9 cellular contexts compared by ENCODE assay signal in genomic region chr4:86302242-86302641, GRCh38. TPM values are rescaled to one million over a fixed set of nuclear protein-coding genes. Genes with fewer than 3 reads are reported as not detected.
DNase-seq lines count a peak whose midpoint lies in the region; ATAC-seq and TF ChIP-seq lines count a peak whose summit lies in the region.
"Had no signal": no experiment of that assay in that cellular context is flagged by ENCODE, and none has a peak within 500 bp of the region (broad histone marks: within the 10 kb centered on the region; RNA-seq: fewer than 3 reads in every experiment).

No MANE protein-coding gene starts in this region.

- no peak for ATAC-seq in stimulated activated naive CD8-positive, alpha-beta T cell treated with anti-CD3 and anti-CD28 coated beads, Interleukin-15, amount 100 ng/mL, for 72 hours
- ATAC-seq in GM21723 (IDR thresholded peaks at IDR 0.05; ENCODE audit: unreplicated experiment) (no peak), GM18907 (IDR thresholded peaks at IDR 0.05; ENCODE audit: unreplicated experiment) (no peak)

- no peaks in the 10 kb centered on the region for H3K36me3 ChIP-seq in right atrium auricular region
- H3K36me3 ChIP-seq in sigmoid colon, result no peaks in the 10 kb centered on the region

- no peak for TF ChIP-seq CTCF in LNCaP clone FGC (IDR thresholded peaks at IDR 0.05; ENCODE audit: control insufficient read depth, extremely low read depth, insufficient read depth)
- no peak for TF ChIP-seq CTCF in right atrium auricular region (IDR thresholded peaks at IDR 0.05)
- no peak for TF ChIP-seq CTCF in sigmoid colon (IDR thresholded peaks at IDR 0.05)

- H3K4me3 Mint-ChIP-seq in stimulated activated naive CD8-positive, alpha-beta T cell treated with anti-CD3 and anti-CD28 coated beads, Interleukin-15, amount 100 ng/mL, for 72 hours, result no peak overlapping the region

- WGBS in sigmoid colon, 2 donors, result 26 to 50% methylated on average over 4 of the region's 4 CpGs

- H3K27ac Mint-ChIP-seq in stimulated activated naive CD8-positive, alpha-beta T cell treated with anti-CD3 and anti-CD28 coated beads, Interleukin-15, amount 100 ng/mL, for 72 hours, result no peak overlapping the region

- no peaks in the 10 kb centered on the region for H3K9me3 ChIP-seq in right atrium auricular region
- no peaks in the 10 kb centered on the region for H3K9me3 ChIP-seq in sigmoid colon

- H3K4me1 ChIP-seq in right atrium auricular region, result no peaks in the 10 kb centered on the region
- peaks cover 0 to 21% (median 11%) of the 10 kb centered on the region in 4 donors for H3K4me1 ChIP-seq in sigmoid colon

- no peak overlapping the region for H3K4me3 ChIP-seq in LNCaP clone FGC (ENCODE audit: low read depth, low read length)
- H3K4me3 ChIP-seq in right atrium auricular region, result no peak overlapping the region
- H3K4me3 ChIP-seq in sigmoid colon, result no peak overlapping the region

- H3K27me3 ChIP-seq in right atrium auricular region (no peaks in the 10 kb centered on the region), sigmoid colon (no peaks in the 10 kb centered on the region)

- H3K4me1 Mint-ChIP-seq in stimulated activated naive CD8-positive, alpha-beta T cell treated with anti-CD3 and anti-CD28 coated beads, Interleukin-15, amount 100 ng/mL, for 72 hours, result no peaks in the 10 kb centered on the region

- intact Hi-C loops in sigmoid colon (cut with DNase I), result no loop called here

- peak; percentile 10 for DNase-seq in LNCaP clone FGC (ENCODE audit: low read depth)
- peak; percentile 8 for DNase-seq in amniotic epithelial cell (ENCODE audit: low read depth)
- peak; percentile 76 for DNase-seq in right atrium auricular region (ENCODE audit: low spot score)
- DNase-seq in sigmoid colon, result peak; percentile 88
- DNase-seq in stimulated activated naive CD8-positive, alpha-beta T cell treated with anti-CD3 and anti-CD28 coated beads, Interleukin-15, amount 100 ng/mL, for 72 hours, result no peak
- no peak for DNase-seq in activated T-cell treated with anti-CD3 and anti-CD28 coated beads, Interleukin-2, amount 50 U/mL, for 48 hours
- DNase-seq: effector CD4-positive, alpha-beta T cell had no signal

- H3K27me3 Mint-ChIP-seq in stimulated activated naive CD8-positive, alpha-beta T cell treated with anti-CD3 and anti-CD28 coated beads, Interleukin-15, amount 100 ng/mL, for 72 hours, result no peaks in the 10 kb centered on the region

- peak overlapping the region in 1 of 2 donors; percentile 53 for H3K27ac ChIP-seq in right atrium auricular region
- peak overlapping the region in 2 of 4 donors; percentile 36 to 53 for H3K27ac ChIP-seq in sigmoid colon

- TF ChIP-seq EP300 in sigmoid colon (IDR thresholded peaks at IDR 0.05), result no peak

- no peaks in the 10 kb centered on the region for H3K9me3 Mint-ChIP-seq in stimulated activated naive CD8-positive, alpha-beta T cell treated with anti-CD3 and anti-CD28 coated beads, Interleukin-15, amount 100 ng/mL, for 72 hours

- no peak for TF ChIP-seq POLR2A in sigmoid colon (IDR thresholded peaks at IDR 0.05)

RNA-seq across cellular contexts. Expression of gene MAPK10, which starts 57.6 kb away (rescaled TPM):
- total RNA-seq in right atrium auricular region, result 1 to 10 TPM; 2.6 to 3.1 TPM
- total RNA-seq in sigmoid colon, result 10 to 100 TPM; 24.3 to 28.5 (median 26.6) TPM
- 1 to 10 TPM; 3.0 to 4.4 (median 3.6) TPM for polyA plus RNA-seq in sigmoid colon

Comparison
In these comparisons a context has a peak if more than half of its experiments do, and no peak if none do; other contexts are left out.
1. DNase-seq: peak in LNCaP clone FGC (single experiment), amniotic epithelial cell (single experiment), right atrium auricular region (single experiment) and sigmoid colon (single experiment); none in stimulated activated naive CD8-positive, alpha-beta T cell treated with anti-CD3 and anti-CD28 coated beads, Interleukin-15, amount 100 ng/mL, for 72 hours (0 of 2) and activated T-cell treated with anti-CD3 and anti-CD28 coated beads, Interleukin-2, amount 50 U/mL, for 48 hours (0 of 2).
2. RNA of gene MAPK10, which starts 57.6 kb away (total RNA-seq): 24.3 to 28.5 TPM in sigmoid colon; 2.6 to 3.1 TPM in right atrium auricular region; every median in the first group is over 4 times any median in the second.